Comparison of ENCODE assay signal across 35 cellular contexts in the genomic region with DNA sequence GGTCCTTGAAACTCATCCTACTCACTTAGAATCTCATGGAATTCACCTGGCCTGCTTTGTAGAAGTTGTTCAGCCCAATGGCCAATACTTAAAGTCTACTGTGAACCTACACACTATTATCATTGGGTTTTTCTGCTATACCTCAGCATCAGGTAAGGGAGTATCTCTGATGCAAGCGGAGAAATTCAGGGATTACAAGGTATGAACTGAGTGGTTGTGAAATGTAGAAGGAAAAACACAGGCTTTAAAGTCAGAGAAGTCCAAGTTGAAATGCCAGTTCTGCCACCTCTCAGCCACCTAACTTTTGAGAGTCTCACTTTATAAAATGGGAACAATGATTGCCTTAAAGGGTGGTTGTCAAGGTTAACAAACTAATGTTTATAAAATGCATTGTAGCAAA. TPM values are rescaled to one million over a fixed set of nuclear protein-coding genes. Genes with fewer than 3 reads are reported as not detected.
"Had no signal": no experiment of that assay in that cellular context is flagged by ENCODE, and none has a peak within 500 bp of the region (broad histone marks: within the 10 kb centered on the region; RNA-seq: fewer than 3 reads in every experiment).

No MANE protein-coding gene starts in this region.

- H3K4me1 Mint-ChIP-seq: activated CD4-positive, alpha-beta T cell treated with anti-CD3 and anti-CD28 coated beads, Interleukin-2, amount 10 ng/mL, durations not matched to agents 7 days and 5 days; activated naive CD8-positive, alpha-beta T cell treated with anti-CD3 and anti-CD28 coated beads for 36 hours; activated T-helper 17 cell treated with anti-CD3 and anti-CD28 coated beads, Interleukin-2, amount 50 U/mL, for 72 hours; WTC11 had no signal

- H3K27me3 ChIP-seq: adrenal gland, body of pancreas, brain microvascular endothelial cell, breast epithelium had no signal

- H3K36me3 ChIP-seq: breast epithelium had no signal

- H3K27ac ChIP-seq: adrenal gland, body of pancreas, brain microvascular endothelial cell, breast epithelium, VCaP had no signal

- H3K4me3 Mint-ChIP-seq: activated CD4-positive, alpha-beta memory T cell treated with anti-CD3 and anti-CD28 coated beads for 36 hours; activated CD4-positive, alpha-beta T cell treated with anti-CD3 and anti-CD28 coated beads, Interleukin-2, amount 10 ng/mL, durations not matched to agents 7 days and 5 days; activated CD8-positive, alpha-beta T cell treated with anti-CD3 and anti-CD28 coated beads for 36 hours; activated naive CD4-positive, alpha-beta T cell treated with anti-CD3 and anti-CD28 coated beads for 36 hours; activated naive CD8-positive, alpha-beta T cell treated with anti-CD3 and anti-CD28 coated beads for 36 hours; activated T-cell treated with anti-CD3 and anti-CD28 coated beads, Interleukin-2, amount 50 U/mL, for 4 hours; activated T-cell treated with anti-CD3 and anti-CD28 coated beads, Interleukin-2, amount 50 U/mL, for 72 hours; activated T-helper 1 cell treated with anti-CD3 and anti-CD28 coated beads, Interleukin-12 subunit alpha, Interleukin-12 subunit beta, Interleukin-2, Interleukin-4 antibody, amounts not matched to agents 30 ng/mL and 10 ng/mL and 1 ng/mL, durations not matched to agents 14 hours and 24 hours and 36 hours; activated T-helper 17 cell treated with anti-CD3 and anti-CD28 coated beads, Interleukin-2, amount 50 U/mL, for 72 hours; T-helper 1 cell treated with Interleukin-12 subunit alpha and Interleukin-12 subunit beta and Interleukin-4 antibody, amounts not matched to agents 30 μg/mL and 1 μg/mL, for 36 hours; T-helper 2 cell treated with Interferon-gamma antibody and Interleukin-4, amounts not matched to agents 5 μg/mL and 100 μg/mL, for 36 hours; WTC11 had no signal

- H3K36me3 Mint-ChIP-seq: activated CD4-positive, alpha-beta memory T cell treated with anti-CD3 and anti-CD28 coated beads for 36 hours; activated naive CD4-positive, alpha-beta T cell treated with anti-CD3 and anti-CD28 coated beads, Interleukin-2, amount 50 U/mL, for 72 hours; activated naive CD8-positive, alpha-beta T cell treated with anti-CD3 and anti-CD28 coated beads for 36 hours had no signal

- DNase-seq: activated CD4-positive, alpha-beta memory T cell treated with anti-CD3 and anti-CD28 coated beads for 36 hours; activated CD4-positive, alpha-beta T cell treated with anti-CD3 and anti-CD28 coated beads for 4 hours; activated CD4-positive, alpha-beta T cell treated with anti-CD3 and anti-CD28 coated beads, Interleukin-2, amount 10 ng/mL, durations not matched to agents 7 days and 5 days; activated CD4-positive, CD25-positive, alpha-beta regulatory T cell treated with anti-CD3 and anti-CD28 coated beads, Interleukin-2, amount 50 U/mL, for 72 hours; activated CD8-positive, alpha-beta memory T cell treated with anti-CD3 and anti-CD28 coated beads, Interleukin-2, amount 50 U/mL, for 4 hours; activated CD8-positive, alpha-beta T cell treated with anti-CD3 and anti-CD28 coated beads for 36 hours; activated effector memory CD4-positive, alpha-beta T cell treated with anti-CD3 and anti-CD28 coated beads, Interleukin-2, amount 50 U/mL, for 16 hours; activated gamma-delta T cell treated with Interleukin-2 at 50 U/mL for 16 hours; activated naive CD4-positive, alpha-beta T cell; activated naive CD4-positive, alpha-beta T cell treated with anti-CD3 and anti-CD28 coated beads for 36 hours; activated naive CD4-positive, alpha-beta T cell treated with anti-CD3 and anti-CD28 coated beads, Interleukin-2, amount 50 U/mL, for 16 hours; activated naive CD8-positive, alpha-beta T cell treated with anti-CD3 and anti-CD28 coated beads for 36 hours; activated T-cell treated with anti-CD3 and anti-CD28 coated beads for 4 hours; activated T-cell treated with anti-CD3 and anti-CD28 coated beads, Interleukin-2, amount 50 U/mL, for 1 hour; activated T-cell treated with anti-CD3 and anti-CD28 coated beads, Interleukin-2, amount 50 U/mL, for 4 hours; activated T-cell treated with anti-CD3 and anti-CD28 coated beads, Interleukin-2, amount 50 U/mL, for 72 hours; adrenal gland; amniotic stem cell; aorta; body of pancreas; brain microvascular endothelial cell; central memory CD4-positive, alpha-beta T cell; T-helper 1 cell; T-helper 2 cell; T-helper 9 cell had no signal

- ATAC-seq: activated CD8-positive, alpha-beta T cell treated with anti-CD3 and anti-CD28 coated beads for 36 hours; activated naive CD4-positive, alpha-beta T cell treated with anti-CD3 and anti-CD28 coated beads, Interleukin-2, amount 50 U/mL, for 72 hours; activated T-cell treated with anti-CD3 and anti-CD28 coated beads, Interleukin-2, amount 50 U/mL, for 4 hours; activated T-cell treated with anti-CD3 and anti-CD28 coated beads, Interleukin-2, amount 50 U/mL, for 72 hours; activated T-helper 17 cell treated with anti-CD3 and anti-CD28 coated beads, Interleukin-2, amount 50 U/mL, for 72 hours; body of pancreas; WTC11 had no signal

- FAIRE-seq: astrocyte, TTC549 had no signal

- H3K4me3 ChIP-seq: adrenal gland, body of pancreas, breast epithelium had no signal

- H3K4me1 ChIP-seq: adrenal gland, body of pancreas, breast epithelium had no signal

- H3K9me3 Mint-ChIP-seq: activated CD4-positive, alpha-beta memory T cell treated with anti-CD3 and anti-CD28 coated beads for 36 hours; activated CD4-positive, alpha-beta T cell treated with anti-CD3 and anti-CD28 coated beads, Interleukin-2, amount 10 ng/mL, durations not matched to agents 7 days and 5 days; activated CD8-positive, alpha-beta T cell treated with anti-CD3 and anti-CD28 coated beads for 36 hours; activated naive CD4-positive, alpha-beta T cell treated with anti-CD3 and anti-CD28 coated beads for 36 hours; activated naive CD4-positive, alpha-beta T cell treated with anti-CD3 and anti-CD28 coated beads, Interleukin-2, amount 50 U/mL, for 72 hours; activated naive CD8-positive, alpha-beta T cell treated with anti-CD3 and anti-CD28 coated beads for 36 hours; activated T-cell treated with anti-CD3 and anti-CD28 coated beads, Interleukin-2, amount 50 U/mL, for 4 hours; activated T-cell treated with anti-CD3 and anti-CD28 coated beads, Interleukin-2, amount 50 U/mL, for 72 hours; activated T-helper 1 cell treated with anti-CD3 and anti-CD28 coated beads, Interleukin-12 subunit alpha, Interleukin-12 subunit beta, Interleukin-2, Interleukin-4 antibody, amounts not matched to agents 30 ng/mL and 10 ng/mL and 1 ng/mL, durations not matched to agents 14 hours and 24 hours and 36 hours; activated T-helper 17 cell treated with anti-CD3 and anti-CD28 coated beads, Interleukin-2, amount 50 U/mL, for 72 hours; T-helper 1 cell treated with Interleukin-12 subunit alpha and Interleukin-12 subunit beta and Interleukin-4 antibody, amounts not matched to agents 30 μg/mL and 1 μg/mL, for 36 hours; T-helper 2 cell treated with Interferon-gamma antibody and Interleukin-4, amounts not matched to agents 5 μg/mL and 100 μg/mL, for 36 hours; WTC11 had no signal

- H3K9me3 ChIP-seq: adrenal gland, body of pancreas, breast epithelium had no signal

- H3K27me3 Mint-ChIP-seq: activated CD4-positive, alpha-beta memory T cell treated with anti-CD3 and anti-CD28 coated beads for 36 hours; activated CD4-positive, alpha-beta T cell treated with anti-CD3 and anti-CD28 coated beads, Interleukin-2, amount 10 ng/mL, durations not matched to agents 7 days and 5 days; activated naive CD8-positive, alpha-beta T cell treated with anti-CD3 and anti-CD28 coated beads for 36 hours; activated T-helper 17 cell treated with anti-CD3 and anti-CD28 coated beads, Interleukin-2, amount 50 U/mL, for 72 hours had no signal

- H3K27ac Mint-ChIP-seq: activated CD4-positive, alpha-beta memory T cell treated with anti-CD3 and anti-CD28 coated beads for 36 hours; activated CD4-positive, alpha-beta T cell treated with anti-CD3 and anti-CD28 coated beads, Interleukin-2, amount 10 ng/mL, durations not matched to agents 7 days and 5 days; activated CD8-positive, alpha-beta T cell treated with anti-CD3 and anti-CD28 coated beads for 36 hours; activated naive CD4-positive, alpha-beta T cell treated with anti-CD3 and anti-CD28 coated beads for 36 hours; activated naive CD4-positive, alpha-beta T cell treated with anti-CD3 and anti-CD28 coated beads, Interleukin-2, amount 50 U/mL, for 72 hours; activated naive CD8-positive, alpha-beta T cell treated with anti-CD3 and anti-CD28 coated beads for 36 hours; activated T-cell treated with anti-CD3 and anti-CD28 coated beads, Interleukin-2, amount 50 U/mL, for 72 hours; activated T-helper 1 cell treated with anti-CD3 and anti-CD28 coated beads, Interleukin-12 subunit alpha, Interleukin-12 subunit beta, Interleukin-2, Interleukin-4 antibody, amounts not matched to agents 30 ng/mL and 10 ng/mL and 1 ng/mL, durations not matched to agents 14 hours and 24 hours and 36 hours; activated T-helper 17 cell treated with anti-CD3 and anti-CD28 coated beads, Interleukin-2, amount 50 U/mL, for 72 hours; T-helper 1 cell treated with Interleukin-12 subunit alpha and Interleukin-12 subunit beta and Interleukin-4 antibody, amounts not matched to agents 30 μg/mL and 1 μg/mL, for 36 hours; T-helper 2 cell treated with Interferon-gamma antibody and Interleukin-4, amounts not matched to agents 5 μg/mL and 100 μg/mL, for 36 hours; WTC11 had no signal

RNA-seq across cellular contexts. Expression of gene TOM1L1, which starts 36.8 kb away (rescaled TPM):
- total RNA-seq: activated CD8-positive, alpha-beta T cell treated with anti-CD3 and anti-CD28 coated beads for 36 hours had no signal
